In genomic region chr1:115056395-115056798, GRCh38 we compare ENCODE assay signal across 15 cellular contexts. TPM values are rescaled to one million over a fixed set of nuclear protein-coding genes. Genes with fewer than 3 reads are reported as not detected.
DNase-seq lines count a peak whose midpoint lies in the region; ATAC-seq and TF ChIP-seq lines count a peak whose summit lies in the region.
"Had no signal": no experiment of that assay in that cellular context is flagged by ENCODE, and none has a peak within 500 bp of the region (broad histone marks: within the 10 kb centered on the region; RNA-seq: fewer than 3 reads in every experiment).

No MANE protein-coding gene starts in this region.

- H3K9me3 ChIP-seq in H9 (ENCODE audit: control insufficient read depth, low read depth, low read length) (no peaks in the 10 kb centered on the region), sigmoid colon (no peaks in the 10 kb centered on the region)
- H3K9me3 ChIP-seq: spleen had no signal

- no peaks in the 10 kb centered on the region for H3K9me3 Mint-ChIP-seq in H9
- no peaks in the 10 kb centered on the region for H3K9me3 Mint-ChIP-seq in WTC11
- H3K9me3 Mint-ChIP-seq: T-helper 1 cell treated with Interleukin-12 subunit alpha and Interleukin-12 subunit beta and Interleukin-4 antibody, amounts not matched to agents 30 μg/mL and 1 μg/mL, for 36 hours had no signal

- no peak overlapping the region for H2AFZ ChIP-seq in H9 (ENCODE audit: low read length)

- no peak overlapping the region for H3K9ac ChIP-seq in H9 (ENCODE audit: extremely low read depth, insufficient read length, low read length)

- H3K36me3 ChIP-seq in sigmoid colon: peaks cover 0 to 60% (median 2%) of the 10 kb centered on the region in 4 donors

- H3K4me1 ChIP-seq in H9 (ENCODE audit: insufficient read depth, low read length) (peaks cover 6% of the 10 kb centered on the region), sigmoid colon (peaks cover 0 to 21% (median 11%) of the 10 kb centered on the region in 4 donors), foreskin keratinocyte (peaks cover 5% of the 10 kb centered on the region)

- H3K56ac ChIP-seq in H9 (ENCODE audit: insufficient read length, low read depth, low read length): no peak overlapping the region

- peak overlapping the region; percentile 35 for H3K4me2 ChIP-seq in H9 (ENCODE audit: insufficient read depth, insufficient read length, low read length)

- intact Hi-C loops in sigmoid colon (cut with DNase I): loop anchor here (10.0 kb wide), 1 partner anchor 302 kb away; the partner anchor contains the start of gene CSDE1

- no peak overlapping the region for H2BK15ac ChIP-seq in H9 (ENCODE audit: low read depth, low read length)

- TF ChIP-seq CTCF in H9 (conservative IDR thresholded peaks at IDR 0.05) (no peak), WTC11 (IDR thresholded peaks at IDR 0.05) (no peak), sigmoid colon (IDR thresholded peaks at IDR 0.05) (no peak), foreskin keratinocyte (conservative IDR thresholded peaks at IDR 0.05) (no peak)

- CTCF ChIA-PET in WTC11 (lab: Charles Lee): interaction anchor here (0.6 to 2.2 kb wide), 7 partner anchors 15 to 650 kb away, joined by 3 to 7 read pairs (median 5); no protein-coding TSS in a partner anchor

- H3K79me2 ChIP-seq in H9 (ENCODE audit: insufficient read depth, low read length): no peaks in the 10 kb centered on the region

- no peak overlapping the region for H4K91ac ChIP-seq in H9 (ENCODE audit: insufficient read length, low read depth, low read length)

- H3K27ac Mint-ChIP-seq in H9: no peak overlapping the region
- H3K27ac Mint-ChIP-seq in WTC11: no peak overlapping the region
- H3K27ac Mint-ChIP-seq: T-helper 1 cell treated with Interleukin-12 subunit alpha and Interleukin-12 subunit beta and Interleukin-4 antibody, amounts not matched to agents 30 μg/mL and 1 μg/mL, for 36 hours had no signal

- no peak overlapping the region for H2BK5ac ChIP-seq in H9 (ENCODE audit: insufficient read length, low read length)

- H2BK12ac ChIP-seq in H9 (ENCODE audit: insufficient read length, low read depth, low read length): peak overlapping the region; percentile 59

- H3K4me3 ChIP-seq in sigmoid colon: no peak overlapping the region
- H3K4me3 ChIP-seq: coronary artery, spleen had no signal

- POLR2A ChIA-PET in WTC11 (lab: Charles Lee): interaction anchor here (1.5 kb wide), 1 partner anchor 33 kb away, joined by 5 read pairs; the partner anchor contains the start of gene TSPAN2

- H3K14ac ChIP-seq in H9 (ENCODE audit: insufficient read depth, low read length): peak overlapping the region; percentile 57; the same call in 1 of the 2 replicates

- TF ChIP-seq POLR2A in sigmoid colon (IDR thresholded peaks at IDR 0.05): no peak

- H3K4me3 Mint-ChIP-seq in H9 (no peak overlapping the region), WTC11 (no peak overlapping the region)
- H3K4me3 Mint-ChIP-seq: T-helper 1 cell treated with Interleukin-12 subunit alpha and Interleukin-12 subunit beta and Interleukin-4 antibody, amounts not matched to agents 30 μg/mL and 1 μg/mL, for 36 hours had no signal

- no peak overlapping the region for H4K8ac ChIP-seq in H9 (replicated peaks; ENCODE audit: insufficient read length, low read depth, low read length)

- DNase-seq in H9 (peak; percentile 43), WTC11 (ENCODE audit: low spot score) (peak; percentile 37), iPS DF 19.7 (ENCODE audit: low read depth, low spot score) (peak; percentile 30), sigmoid colon (no peak), foreskin keratinocyte (no peak), NCI-H526 treated with DMSO at 0.1 percent for 48 hours (lab: John Stamatoyannopoulos, UW) (no peak), T-helper 2 cell (no peak), NCI-H774 (lab: John Stamatoyannopoulos, UW) (no peak)
- DNase-seq: activated T-cell treated with anti-CD3 and anti-CD28 coated beads, Interleukin-2, amount 50 U/mL, for 1 hour; DMS153; left ventricle myocardium superior; NCI-H2227 treated with DMSO at 0.1 percent for 48 hours; spleen had no signal

- peak overlapping the region; percentile 36 for H4K5ac ChIP-seq in H9 (ENCODE audit: insufficient read length, low read depth, low read length)

- no peaks in the 10 kb centered on the region for H3K36me3 Mint-ChIP-seq in H9 (ENCODE audit: insufficient read depth in 1 of 3, low read depth in 3 of 3)
- no peaks in the 10 kb centered on the region for H3K36me3 Mint-ChIP-seq in WTC11

- H2AK5ac ChIP-seq in H9 (ENCODE audit: insufficient read length, low read length): no peak overlapping the region

- no peak overlapping the region for H3K23ac ChIP-seq in H9 (ENCODE audit: insufficient read length, low read depth, low read length)

- no peaks in the 10 kb centered on the region for H3K23me2 ChIP-seq in H9 (ENCODE audit: insufficient read length, low read depth, low read length, poor library complexity, severe bottlenecking)

- H3K27ac ChIP-seq in H9 (ENCODE audit: insufficient read length, low read depth, low read length): no peak overlapping the region
- H3K27ac ChIP-seq in sigmoid colon: peak overlapping the region; percentile 48 to 76 (median 70)
- H3K27ac ChIP-seq in foreskin keratinocyte: no peak overlapping the region
- H3K27ac ChIP-seq: coronary artery, spleen had no signal

- ATAC-seq in WTC11 (peak; percentile 71), foreskin keratinocyte (no peak)
- ATAC-seq: left ventricle myocardium superior had no signal

- H2BK120ac ChIP-seq in H9 (ENCODE audit: low read depth, low read length, poor library complexity, severe bottlenecking): peak overlapping the region; percentile 44

- no peak overlapping the region for H3K4ac ChIP-seq in H9 (ENCODE audit: low read depth, low read length)

- no peak for TF ChIP-seq EP300 in sigmoid colon (IDR thresholded peaks at IDR 0.05)

- H3T11ph ChIP-seq in H9 (ENCODE audit: low read length): no peak overlapping the region

- H3K27me3 Mint-ChIP-seq in H9 (ENCODE audit: low read depth) (no peaks in the 10 kb centered on the region), WTC11 (ENCODE audit: low read depth) (no peaks in the 10 kb centered on the region)

- no peaks in the 10 kb centered on the region for H3K27me3 ChIP-seq in H9 (ENCODE audit: insufficient read depth, low read length)
- no peaks in the 10 kb centered on the region for H3K27me3 ChIP-seq in sigmoid colon
- H3K27me3 ChIP-seq in foreskin keratinocyte: peaks cover 5% of the 10 kb centered on the region

- H3K79me1 ChIP-seq in H9 (ENCODE audit: insufficient read depth, low read depth, low read length, poor library complexity, severe bottlenecking): no peaks in the 10 kb centered on the region

- WGBS in H9 (ENCODE audit: extremely low coverage, insufficient read length, low lambda C conversion rate): no CpG with 5 or more reads among the region's 9 CpGs
- WGBS in sigmoid colon, 2 donors: 72 to 82% methylated on average over 9 of the region's 9 CpGs

- no peak overlapping the region for H2BK20ac ChIP-seq in H9 (ENCODE audit: low read depth, low read length, poor library complexity, severe bottlenecking)

- H3K4me1 Mint-ChIP-seq in H9: no peaks in the 10 kb centered on the region; a peak in 1 of 4 replicates
- H3K4me1 Mint-ChIP-seq in WTC11: no peaks in the 10 kb centered on the region; the same call in 1 of the 2 replicates

- peak overlapping the region; percentile 78 for H3K18ac ChIP-seq in H9 (ENCODE audit: insufficient read length, low read depth, low read length)

- no peaks in the 10 kb centered on the region for H4K20me1 ChIP-seq in H9 (ENCODE audit: control insufficient read depth, insufficient read depth, insufficient read length)

TF ChIP-seq in WTC11, 78 proteins besides CTCF, POLR2A, EP300 and RAD21:
- TF ChIP-seq ZSCAN18 (CRISPR knock-in tag; IDR thresholded peaks at IDR 0.05) (no peak), SP1 (CRISPR knock-in tag; conservative IDR thresholded peaks at IDR 0.05) (no peak), ATF2 (CRISPR knock-in tag; IDR thresholded peaks at IDR 0.05; ENCODE audit: borderline replicate concordance, low read depth) (no peak)

RNA-seq across cellular contexts. Expression of gene TSHB, which starts 26.8 kb away (rescaled TPM):
- not detected in 2 replicates for total RNA-seq in H9 (2021)
- not detected in 3 replicates for total RNA-seq in WTC11 (2021)
- total RNA-seq in sigmoid colon: not detected
- polyA plus RNA-seq in sigmoid colon: not detected
- total RNA-seq in foreskin keratinocyte: not detected in 2 replicates
- not detected in 2 replicates for polyA plus RNA-seq in foreskin keratinocyte
- total RNA-seq: left ventricle myocardium superior, spleen had no signal
- polyA plus RNA-seq: spleen had no signal

RNA-seq across cellular contexts. Expression of gene TSPAN2, which starts 32.9 kb away (rescaled TPM):
- total RNA-seq in H9 (2021) (9.4 and 10.8 TPM in 2 replicates), WTC11 (2021) (12.0 to 14.8 TPM (median 14.6 TPM) in 3 replicates), sigmoid colon (100 to 1,000 TPM in 2 of 4 donors, 10 to 100 TPM in 2; 61.5 to 122 (median 94.7) TPM), foreskin keratinocyte (0.32 and 0.48 TPM in 2 replicates)
- polyA plus RNA-seq in sigmoid colon (1 to 10 TPM in 2 of 3 donors, under 1 TPM in 1; 0.46 to 5.5 (median 1.8) TPM), foreskin keratinocyte (0.17 and 0.30 TPM in 2 replicates)

Comparison
In these comparisons a context has a peak if more than half of its experiments do, and no peak if none do; other contexts are left out.
1. DNase-seq: peak in H9 (single experiment), WTC11 (single experiment) and iPS DF 19.7 (single experiment); none in sigmoid colon (single experiment), foreskin keratinocyte (0 of 2), NCI-H526 treated with DMSO at 0.1 percent for 48 hours (single experiment), T-helper 2 cell (0 of 5) and NCI-H774 (single experiment).
2. H3K27ac ChIP-seq: peak in sigmoid colon (4 of 4); none in H9 (single experiment) and foreskin keratinocyte (single experiment).